9 cellular contexts compared by ENCODE assay signal in the genomic region with DNA sequence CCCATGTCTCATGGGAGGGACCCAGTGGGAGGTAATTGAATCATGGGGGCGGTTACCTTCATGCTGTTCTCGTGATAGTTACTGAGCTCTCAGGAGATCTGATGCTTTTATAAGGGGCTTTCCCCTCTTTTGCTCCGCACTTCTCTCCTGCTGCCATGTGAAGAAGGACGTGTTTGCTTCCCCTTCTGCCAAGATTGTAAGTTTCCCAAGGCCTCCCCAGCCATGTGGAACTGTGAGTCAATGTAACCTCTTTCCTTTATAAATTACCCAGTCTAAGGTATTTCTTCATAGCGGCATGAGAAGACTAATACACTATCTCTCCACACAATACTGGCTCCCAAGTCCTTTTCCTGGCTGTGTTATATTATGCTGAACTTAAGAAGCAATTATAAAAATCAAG.
A peak's percentile ranks its signal among the peaks of the same experiment; 100 is the strongest.
DNase-seq lines count a peak whose midpoint lies in the region; ATAC-seq and TF ChIP-seq lines count a peak whose summit lies in the region.
"Had no signal": no experiment of that assay in that cellular context is flagged by ENCODE, and none has a peak within 500 bp of the region (broad histone marks: within the 10 kb centered on the region; RNA-seq: fewer than 3 reads in every experiment).

No MANE protein-coding gene starts in this region.

- H3K9me3 ChIP-seq in heart left ventricle, result peaks cover 0 to 2% (median 0%) of the 10 kb centered on the region in 12 donors
- H3K9me3 ChIP-seq: Caco-2 had no signal

- peaks cover 58% of the 10 kb centered on the region for H3K4me1 Mint-ChIP-seq in type B pancreatic cell (ENCODE audit: unreplicated experiment)

- H3K36me3 Mint-ChIP-seq in type B pancreatic cell, result peaks cover 55% of the 10 kb centered on the region

- H3K27ac ChIP-seq in heart left ventricle (peak overlapping the region; percentile 29 to 96 (median 80)), angular gyrus (ENCODE audit: low read depth, low read length) (peak overlapping the region; percentile 84)

- no peak overlapping the region for H3K4me3 ChIP-seq in heart left ventricle

- peak overlapping the region; percentile 52 for H3K27ac Mint-ChIP-seq in type B pancreatic cell

- H3K27me3 ChIP-seq in heart left ventricle, result no peaks in the 10 kb centered on the region

- peak in 1 of 4 donors; percentile 32 for ATAC-seq in heart left ventricle
- no peak for ATAC-seq in Right ventricle myocardium superior (ENCODE audit: poor library complexity)

- DNase-seq in heart left ventricle (no peak), Right ventricle myocardium superior (no peak), kidney tubule cell (ENCODE audit: low spot score) (peak; percentile 73), type B pancreatic cell (ENCODE audit: extremely low spot score, unreplicated experiment) (no peak), DMS79 treated with DMSO at 0.1 percent for 48 hours (lab: John Stamatoyannopoulos, UW) (no peak), D341Med (ENCODE audit: low spot score) (no peak), NCI-H1048 (lab: John Stamatoyannopoulos, UW) (no peak)
- DNase-seq: Caco-2 had no signal

- H3K36me3 ChIP-seq in heart left ventricle, result no peaks in the 10 kb centered on the region

- peaks cover 0 to 58% (median 42%) of the 10 kb centered on the region in 12 donors for H3K4me1 ChIP-seq in heart left ventricle

- no peaks in the 10 kb centered on the region for H3K27me3 Mint-ChIP-seq in type B pancreatic cell

- peaks cover under 1% of the 10 kb centered on the region for H3K9me3 Mint-ChIP-seq in type B pancreatic cell

- TF ChIP-seq CTCF in heart left ventricle (IDR thresholded peaks at IDR 0.05) (no peak), type B pancreatic cell (conservative IDR thresholded peaks at IDR 0.05) (no peak)

- peak overlapping the region; percentile 5 for H3K4me3 Mint-ChIP-seq in type B pancreatic cell

- TF ChIP-seq POLR2A in heart left ventricle (IDR thresholded peaks at IDR 0.05), result no peak

- intact Hi-C loops in heart left ventricle (cut with DNase I) (no loop called here), Right ventricle myocardium superior (cut with DNase I) (no loop called here)

- 76 to 86% (median 77%) methylated on average over 5 of the region's 5 CpGs for WGBS in heart left ventricle, 4 donors
